Comparison of ENCODE assay signal across 9 cellular contexts in genomic region chr2:74845991-74846390, GRCh38. TPM values are rescaled to one million over a fixed set of nuclear protein-coding genes. Genes with fewer than 3 reads are reported as not detected.
DNase-seq lines count a peak whose midpoint lies in the region; ATAC-seq and TF ChIP-seq lines count a peak whose summit lies in the region.
"Had no signal": no experiment of that assay in that cellular context is flagged by ENCODE, and none has a peak within 500 bp of the region (broad histone marks: within the 10 kb centered on the region; RNA-seq: fewer than 3 reads in every experiment).

No MANE protein-coding gene starts in this region.

- H3K9me3 ChIP-seq in body of pancreas, result no peaks in the 10 kb centered on the region

- H3K9me3 Mint-ChIP-seq in osteocyte (ENCODE audit: unreplicated experiment), result no peaks in the 10 kb centered on the region
- H3K9me3 Mint-ChIP-seq in activated T-helper 2 cell treated with anti-CD3 and anti-CD28 coated beads, Interferon-gamma antibody, Interleukin-2, Interleukin-4, amounts not matched to agents 10 μg/mL and 5 μg/mL and 100 μg/mL, durations not matched to agents 14 hours and 24 hours and 36 hours, result no peaks in the 10 kb centered on the region

- H3K79me2 ChIP-seq in ACC112 (ENCODE audit: control insufficient read depth, insufficient read depth, low read length, unreplicated experiment), result peaks cover 79% of the 10 kb centered on the region

- H3K36me3 Mint-ChIP-seq in osteocyte (ENCODE audit: unreplicated experiment), result no peaks in the 10 kb centered on the region
- peaks cover 40% of the 10 kb centered on the region for H3K36me3 Mint-ChIP-seq in activated T-helper 2 cell treated with anti-CD3 and anti-CD28 coated beads, Interferon-gamma antibody, Interleukin-2, Interleukin-4, amounts not matched to agents 10 μg/mL and 5 μg/mL and 100 μg/mL, durations not matched to agents 14 hours and 24 hours and 36 hours (ENCODE audit: low read depth)

- H3K4me3 Mint-ChIP-seq in osteocyte (ENCODE audit: unreplicated experiment), result no peak overlapping the region
- H3K4me3 Mint-ChIP-seq in activated T-helper 2 cell treated with anti-CD3 and anti-CD28 coated beads, Interferon-gamma antibody, Interleukin-2, Interleukin-4, amounts not matched to agents 10 μg/mL and 5 μg/mL and 100 μg/mL, durations not matched to agents 14 hours and 24 hours and 36 hours (ENCODE audit: low read depth), result no peak overlapping the region

- H3K4me1 ChIP-seq in ACC112 (ENCODE audit: control insufficient read depth, insufficient read depth, low read length, unreplicated experiment) (peaks cover 83% of the 10 kb centered on the region), body of pancreas (peaks cover 40% of the 10 kb centered on the region)

- H3K36me3 ChIP-seq in ACC112 (ENCODE audit: insufficient read depth, low read length) (no peaks in the 10 kb centered on the region), body of pancreas (replicated peaks in 1 of 2; ENCODE audit: insufficient read depth in 1 of 2, low read depth in 2 of 2) (no peaks in the 10 kb centered on the region)

- no peaks in the 10 kb centered on the region for H3K27me3 ChIP-seq in ACC112 (ENCODE audit: insufficient read depth, low read length)
- H3K27me3 ChIP-seq in body of pancreas, result no peaks in the 10 kb centered on the region

- peak; percentile 69 for DNase-seq in ELR (ENCODE audit: low read depth)
- no peak for DNase-seq in body of pancreas
- DNase-seq in osteocyte (ENCODE audit: extremely low spot score, unreplicated experiment), result no peak
- no peak for DNase-seq in central memory CD4-positive, alpha-beta T cell
- no peak for DNase-seq in activated T-helper 2 cell treated with anti-CD3 and anti-CD28 coated beads, Interferon-gamma antibody, Interleukin-2, Interleukin-4, amounts not matched to agents 10 μg/mL and 5 μg/mL and 100 μg/mL, durations not matched to agents 14 hours and 24 hours and 36 hours (ENCODE audit: low spot score)
- DNase-seq: NCI-H748 treated with DMSO at 0.1 percent for 48 hours had no signal

- ATAC-seq in body of pancreas (no peak), GM19328 (IDR thresholded peaks at IDR 0.05; ENCODE audit: unreplicated experiment) (no peak), HG02870 (IDR thresholded peaks at IDR 0.05; ENCODE audit: unreplicated experiment) (no peak)

- TF ChIP-seq CTCF in body of pancreas (IDR thresholded peaks at IDR 0.05) (no peak), osteocyte (IDR thresholded peaks at IDR 0.05) (no peak)

- no peak overlapping the region for H2AFZ ChIP-seq in ACC112 (ENCODE audit: low read length, unreplicated experiment)

- no peaks in the 10 kb centered on the region for H3K27me3 Mint-ChIP-seq in osteocyte (ENCODE audit: unreplicated experiment)
- no peaks in the 10 kb centered on the region for H3K27me3 Mint-ChIP-seq in activated T-helper 2 cell treated with anti-CD3 and anti-CD28 coated beads, Interferon-gamma antibody, Interleukin-2, Interleukin-4, amounts not matched to agents 10 μg/mL and 5 μg/mL and 100 μg/mL, durations not matched to agents 14 hours and 24 hours and 36 hours (ENCODE audit: low read depth)

- peaks cover 49% of the 10 kb centered on the region for H3K4me1 Mint-ChIP-seq in osteocyte (ENCODE audit: unreplicated experiment)
- peaks cover 92% of the 10 kb centered on the region for H3K4me1 Mint-ChIP-seq in activated T-helper 2 cell treated with anti-CD3 and anti-CD28 coated beads, Interferon-gamma antibody, Interleukin-2, Interleukin-4, amounts not matched to agents 10 μg/mL and 5 μg/mL and 100 μg/mL, durations not matched to agents 14 hours and 24 hours and 36 hours (ENCODE audit: low read depth)

- H3K27ac ChIP-seq in ACC112 (ENCODE audit: low read depth, low read length) (peak overlapping the region; percentile 94), body of pancreas (peak overlapping the region; percentile 33 to 74 (median 70))

- TF ChIP-seq POLR2A in body of pancreas (IDR thresholded peaks at IDR 0.05), result no peak

- intact Hi-C loops in body of pancreas (cut with DNase I), result no loop called here
- intact Hi-C loops in activated T-helper 2 cell treated with anti-CD3 and anti-CD28 coated beads, Interferon-gamma antibody, Interleukin-2, Interleukin-4, amounts not matched to agents 10 μg/mL and 5 μg/mL and 100 μg/mL, durations not matched to agents 14 hours and 24 hours and 36 hours (cut with micrococcal nuclease), result loop anchor here (2.0 to 10.0 kb wide), 4 partner anchors 13 to 799 kb away; partner anchors contain the start of genes MRPL19 and SEMA4F

- H3K4me3 ChIP-seq in ACC112 (ENCODE audit: low read depth, low read length) (peak overlapping the region; percentile 47), body of pancreas (no peak overlapping the region)

- H3K27ac Mint-ChIP-seq in osteocyte (ENCODE audit: unreplicated experiment), result peak overlapping the region; percentile 99
- no peak overlapping the region for H3K27ac Mint-ChIP-seq in activated T-helper 2 cell treated with anti-CD3 and anti-CD28 coated beads, Interferon-gamma antibody, Interleukin-2, Interleukin-4, amounts not matched to agents 10 μg/mL and 5 μg/mL and 100 μg/mL, durations not matched to agents 14 hours and 24 hours and 36 hours

- 60 to 64% methylated on average over 2 of the region's 2 CpGs for whole genome bisulfite sequencing in body of pancreas, 2 donors

RNA-seq across cellular contexts. Expression of gene HK2, which starts 12.1 kb away (rescaled TPM):
- total RNA-seq in body of pancreas (1 to 10 TPM; 1.3 to 9.2 TPM), osteocyte (13.8 and 14.1 TPM in 2 replicates)
- total RNA-seq in activated T-helper 2 cell treated with anti-CD3 and anti-CD28 coated beads, Interferon-gamma antibody, Interleukin-2, Interleukin-4, amounts not matched to agents 10 μg/mL and 5 μg/mL and 100 μg/mL, durations not matched to agents 14 hours and 24 hours and 36 hours, result 102 TPM in 2 replicates
